ENCODE assay signal across 36 cellular contexts in genomic region chr1:248366609-248367008, GRCh38. TPM values are rescaled to one million over a fixed set of nuclear protein-coding genes. Genes with fewer than 3 reads are reported as not detected.
"Had no signal": no experiment of that assay in that cellular context is flagged by ENCODE, and none has a peak within 500 bp of the region (broad histone marks: within the 10 kb centered on the region; RNA-seq: fewer than 3 reads in every experiment).

No MANE protein-coding gene starts in this region.

- DNase-seq: Kasumi-1, MG63, MV-4-11, NCI-H1092, NCI-H1105, NCI-H1417 treated with DMSO at 0.1 percent for 48 hours, NCI-H1436 treated with DMSO at 0.1 percent for 48 hours, NCI-H1694 treated with DMSO at 0.1 percent for 48 hours, NCI-H187 treated with DMSO at 0.1 percent for 48 hours, NCI-H2029, NCI-H2081, NCI-H2171 treated with DMSO at 0.1 percent for 48 hours, NCI-H226, NCI-H446 treated with DMSO at 0.1 percent for 48 hours, NCI-H510A, NCI-H524, NCI-H526, NCI-H69, NCI-H748 treated with DMSO at 0.1 percent for 48 hours, NCI-H82, PC-9, SHP77, SIG-M5, SJCRH30, SW 1271, T-helper 1 cell had no signal

- H3K4me1 ChIP-seq: SJCRH30 had no signal

- H3K4me3 ChIP-seq: MG63, PC-9, SJCRH30, SK-N-MC had no signal

- H3K36me3 ChIP-seq: MG63, SJCRH30 had no signal

- H3K4me2 ChIP-seq: PC-9 had no signal

- ATAC-seq: Panc1, Right ventricle myocardium inferior, SK-N-SH treated with all-trans-retinoic acid at 6 μM for 48 hours had no signal

- H2AFZ ChIP-seq: PC-9 had no signal

- H3K27ac ChIP-seq: PC-9, RWPE1, SJCRH30, SK-N-MC had no signal

- H3K27me3 ChIP-seq: MG63, SJCRH30 had no signal

- H3K9me3 ChIP-seq: MG63, SJCRH30 had no signal

- FAIRE-seq: RCC 7860 had no signal

RNA-seq across cellular contexts. Expression of gene OR2T4, which starts 5.1 kb away (rescaled TPM):
- total RNA-seq: M059J, OCI-LY7, PC-9, Right ventricle myocardium inferior, RPMI7951, SJCRH30, SK-MEL-5 had no signal

RNA-seq across cellular contexts. Expression of gene OR2T6, which starts 8.9 kb away (rescaled TPM):
- total RNA-seq: M059J, OCI-LY7, PC-9, Right ventricle myocardium inferior, RPMI7951, SJCRH30, SK-MEL-5 had no signal

RNA-seq across cellular contexts. Expression of gene OR14C36, which starts 18.0 kb away (rescaled TPM):
- total RNA-seq: M059J, OCI-LY7, PC-9, Right ventricle myocardium inferior, RPMI7951, SJCRH30, SK-MEL-5 had no signal

RNA-seq across cellular contexts. Expression of gene OR2T1, which starts 36.2 kb away (rescaled TPM):
- total RNA-seq: M059J, OCI-LY7, PC-9, Right ventricle myocardium inferior, RPMI7951, SJCRH30, SK-MEL-5 had no signal

RNA-seq across cellular contexts. Expression of gene OR2M7, which starts 42.2 kb away (rescaled TPM):
- total RNA-seq: M059J, OCI-LY7, PC-9, Right ventricle myocardium inferior, RPMI7951, SJCRH30, SK-MEL-5 had no signal
